ENCODE assay signal across 8 cellular contexts in genomic region chr12:6613015-6613775, GRCh38. TPM values are rescaled to one million over a fixed set of nuclear protein-coding genes. Genes with fewer than 3 reads are reported as not detected.
DNase-seq lines count a peak whose midpoint lies in the region; ATAC-seq and TF ChIP-seq lines count a peak whose summit lies in the region.

No MANE protein-coding gene starts in this region.

- TF ChIP-seq CTCF in tibial nerve (IDR thresholded peaks at IDR 0.05): peak in 1 of 5 experiments; percentile 4

- no peaks in the 10 kb centered on the region for H3K27me3 ChIP-seq in tibial nerve

- WGBS in tibial nerve, 2 donors: 3 to 5% methylated on average over 17 of the region's 17 CpGs

- peaks cover 0 to 7% (median 0%) of the 10 kb centered on the region in 4 donors for H3K9me3 ChIP-seq in tibial nerve

- H3K27ac ChIP-seq in epithelial cell of prostate (peak overlapping the region; percentile 56), tibial nerve (peak overlapping the region; percentile 82 to 96 (median 91))

- peak overlapping the region; percentile 3 to 44 (median 20) for H3K4me3 ChIP-seq in tibial nerve

- ATAC-seq in GM18517 (IDR thresholded peaks at IDR 0.05; ENCODE audit: unreplicated experiment) (no peak), HG03139 (IDR thresholded peaks at IDR 0.05; ENCODE audit: unreplicated experiment) (no peak)

- DNase-seq in GM03348 (ENCODE audit: low spot score) (peak; percentile 79), NCI-H1105 treated with DMSO at 0.1 percent for 48 hours (lab: John Stamatoyannopoulos, UW) (peak; percentile 97), SKM-1 (lab: John Stamatoyannopoulos, UW; ENCODE audit: unreplicated experiment) (peak; percentile 75), epithelial cell of prostate (ENCODE audit: low read depth, low spot score) (no peak), midbrain (lab: John Stamatoyannopoulos, UW) (peak; percentile 82), tibial nerve (ENCODE audit: low spot score in 2 of 2) (peak; percentile 55 to 75)

- no peaks in the 10 kb centered on the region for H3K36me3 ChIP-seq in tibial nerve

- peaks cover 0 to 37% (median 25%) of the 10 kb centered on the region in 4 donors for H3K4me1 ChIP-seq in tibial nerve

- TF ChIP-seq POLR2A in tibial nerve (IDR thresholded peaks at IDR 0.05): no peak

- TF ChIP-seq EP300 in tibial nerve (IDR thresholded peaks at IDR 0.05): peak in 1 of 2 donors; percentile 59

RNA-seq across cellular contexts. Expression of gene CHD4, which starts 6.0 kb away (rescaled TPM):
- total RNA-seq in tibial nerve: 100 to 1,000 TPM; 192 to 256 (median 242) TPM

RNA-seq across cellular contexts. Expression of gene LPAR5, which starts 22.6 kb away (rescaled TPM):
- 10 to 100 TPM in 1 of 4 donors, 1 to 10 TPM in 3; 1.8 to 11.4 (median 3.2) TPM for total RNA-seq in tibial nerve

RNA-seq across cellular contexts. Expression of gene ACRBP, which starts 34.0 kb away (rescaled TPM):
- total RNA-seq in tibial nerve: 1 to 10 TPM in 3 of 4 donors, under 1 TPM in 1; 0.30 to 2.4 (median 2.0) TPM

RNA-seq across cellular contexts. Expression of gene NOP2, which starts 45.1 kb away (rescaled TPM):
- 10 to 100 TPM; 16.1 to 30.9 (median 24.3) TPM for total RNA-seq in tibial nerve

RNA-seq across cellular contexts. Expression of gene ING4, which starts 49.7 kb away (rescaled TPM):
- total RNA-seq in tibial nerve: 10 to 100 TPM; 32.6 to 52.5 (median 45.3) TPM
